Comparison of ENCODE assay signal across 6 cellular contexts in the genomic region with DNA sequence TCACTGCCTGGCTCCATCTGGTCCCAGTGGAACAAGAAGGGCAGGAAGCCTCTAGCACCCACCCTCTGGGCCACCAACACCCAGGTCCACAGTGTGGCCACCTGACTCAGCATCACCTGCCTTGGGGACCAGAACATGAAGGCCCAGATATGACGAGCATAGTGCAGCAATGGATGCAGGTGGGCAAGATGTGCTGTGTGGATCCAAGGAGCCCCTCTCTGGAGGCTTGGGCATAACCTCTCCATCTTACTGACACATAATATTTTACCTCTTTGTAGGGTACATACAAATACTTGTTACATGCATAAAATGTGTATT. TPM values are rescaled to one million over a fixed set of nuclear protein-coding genes. Genes with fewer than 3 reads are reported as not detected.
"Had no signal": no experiment of that assay in that cellular context is flagged by ENCODE, and none has a peak within 500 bp of the region (broad histone marks: within the 10 kb centered on the region; RNA-seq: fewer than 3 reads in every experiment).

No MANE protein-coding gene starts in this region.

RNA-seq across cellular contexts. Expression of a gene that starts 2.9 kb away (rescaled TPM):
- total RNA-seq: LHCN-M2, MCF 10A, NCI-H460, PC-9, Right ventricle myocardium superior, SJSA1 had no signal
